Comparison of ENCODE assay signal across 23 cellular contexts in genomic region chr14:31256534-31257243, GRCh38. TPM values are rescaled to one million over a fixed set of nuclear protein-coding genes. Genes with fewer than 3 reads are reported as not detected.
A peak's percentile ranks its signal among the peaks of the same experiment; 100 is the strongest.
DNase-seq lines count a peak whose midpoint lies in the region; ATAC-seq, FAIRE-seq and TF ChIP-seq lines count a peak whose summit lies in the region.
"Had no signal": no experiment of that assay in that cellular context is flagged by ENCODE, and none has a peak within 500 bp of the region (broad histone marks: within the 10 kb centered on the region; RNA-seq: fewer than 3 reads in every experiment).

No MANE protein-coding gene starts in this region.

- no peak overlapping the region for H2AFZ ChIP-seq in OCI-LY3 (ENCODE audit: low read depth, low read length)

- peaks cover 22% of the 10 kb centered on the region for H3K4me1 ChIP-seq in Caco-2
- peaks cover 16% of the 10 kb centered on the region for H3K4me1 ChIP-seq in OCI-LY3 (ENCODE audit: low read length)
- H3K4me1 ChIP-seq in right cardiac atrium (ENCODE audit: control insufficient read depth, insufficient read depth, low read length), result peaks cover under 1% of the 10 kb centered on the region

- no peaks in the 10 kb centered on the region for H3K27me3 Mint-ChIP-seq in Caco-2 (ENCODE audit: insufficient read depth, unreplicated experiment)
- H3K27me3 Mint-ChIP-seq: B cell; CD4-positive, alpha-beta T cell had no signal

- H3K27ac ChIP-seq in OCI-LY3 (ENCODE audit: low read length) (no peak overlapping the region), right cardiac atrium (ENCODE audit: low read length) (no peak overlapping the region)
- H3K27ac ChIP-seq: A549; BLaER1 treated with 17β-estradiol and CSF1 and Interleukin-3, amounts not matched to agents 10 nM and 100 nM; C4-2B had no signal

- no peak overlapping the region for H3K4me3 Mint-ChIP-seq in Caco-2 (ENCODE audit: unreplicated experiment)
- H3K4me3 Mint-ChIP-seq: B cell; CD4-positive, alpha-beta T cell; CD8-positive, alpha-beta T cell had no signal

- H3K9me3 ChIP-seq in Caco-2, result no peaks in the 10 kb centered on the region
- no peaks in the 10 kb centered on the region for H3K9me3 ChIP-seq in OCI-LY3 (ENCODE audit: insufficient read depth, low read length)
- H3K9me3 ChIP-seq in right cardiac atrium (ENCODE audit: control insufficient read depth, low read length), result no peaks in the 10 kb centered on the region

- H3K27ac Mint-ChIP-seq in Caco-2 (ENCODE audit: unreplicated experiment), result peak overlapping the region; percentile 11
- H3K27ac Mint-ChIP-seq: B cell; CD4-positive, alpha-beta T cell; CD8-positive, alpha-beta T cell had no signal

- no peaks in the 10 kb centered on the region for H3K79me2 ChIP-seq in OCI-LY3 (ENCODE audit: low read length)

- no peaks in the 10 kb centered on the region for H3K27me3 ChIP-seq in Caco-2 (replicated peaks; ENCODE audit: control insufficient read depth, insufficient read depth, low read length)
- no peaks in the 10 kb centered on the region for H3K27me3 ChIP-seq in OCI-LY3 (ENCODE audit: low read depth, low read length)
- H3K27me3 ChIP-seq in right cardiac atrium (ENCODE audit: control insufficient read depth, insufficient read depth), result no peaks in the 10 kb centered on the region
- H3K27me3 ChIP-seq: BLaER1 treated with 17β-estradiol and CSF1 and Interleukin-3, amounts not matched to agents 10 nM and 100 nM had no signal

- no peaks in the 10 kb centered on the region for H3K9me3 Mint-ChIP-seq in Caco-2 (ENCODE audit: unreplicated experiment)
- H3K9me3 Mint-ChIP-seq: CD4-positive, alpha-beta T cell; CD8-positive, alpha-beta T cell had no signal

- BruUV-seq in Caco-2 (replicated peaks; lab: Mats Ljungman, UMichigan), result no TSS peak

- POLR2A ChIA-PET in Caco-2 (lab: Charles Lee), result interaction anchor here (1.7 kb wide), 1 partner anchor 27 kb away, joined by 5 read pairs; no protein-coding TSS in a partner anchor

- no peak for DNase-seq in Caco-2
- no peak for DNase-seq in HTR-8/SVneo (ENCODE audit: insufficient read length, low spot score)
- DNase-seq in NCI-H1694 (lab: John Stamatoyannopoulos, UW), result no peak
- DNase-seq in right cardiac atrium, result no peak
- DNase-seq: AML-193; CD4-positive, alpha-beta T cell; CD8-positive, alpha-beta T cell; DMS 273 treated with DMSO at 0.1 percent for 48 hours; DMS153; DMS53; DMS79; DND-41; EL; GDM1 had no signal

- H3K4me3 ChIP-seq in Caco-2 (ENCODE audit: low read depth, low read length) (no peak overlapping the region), OCI-LY3 (ENCODE audit: low read length) (no peak overlapping the region), right cardiac atrium (ENCODE audit: low read length) (no peak overlapping the region)
- H3K4me3 ChIP-seq: A549; BLaER1 treated with 17β-estradiol and CSF1 and Interleukin-3, amounts not matched to agents 10 nM and 100 nM; GM12878 had no signal

- ATAC-seq in right cardiac atrium (no peak), GM18868 (IDR thresholded peaks at IDR 0.05; ENCODE audit: unreplicated experiment) (no peak)
- ATAC-seq: A549; CD8-positive, alpha-beta T cell had no signal

- intact Hi-C loops in Caco-2 (cut with micrococcal nuclease; ENCODE audit: unreplicated experiment), result no loop called here
- intact Hi-C loops in right cardiac atrium (cut with DNase I), result no loop called here

- FAIRE-seq in HTR-8/SVneo (lab: Jason Lieb, UNC), result peak; percentile 4
- FAIRE-seq: A549, GM12878, GM12892, GM18507 had no signal

- H3K36me3 ChIP-seq in Caco-2 (ENCODE audit: control insufficient read depth, insufficient read depth, low read length) (peaks cover 1% of the 10 kb centered on the region), OCI-LY3 (replicated peaks; ENCODE audit: low read depth, low read length) (no peaks in the 10 kb centered on the region)
- H3K36me3 ChIP-seq: BLaER1 treated with 17β-estradiol and CSF1 and Interleukin-3, amounts not matched to agents 10 nM and 100 nM had no signal

- WGBS in right cardiac atrium, result 94% methylated on average over 5 of the region's 5 CpGs

- H3K4me2 ChIP-seq in OCI-LY3 (ENCODE audit: low read length), result peak overlapping the region; percentile 20
- H3K4me2 ChIP-seq: A549 had no signal

- no peaks in the 10 kb centered on the region for H4K20me1 ChIP-seq in OCI-LY3 (ENCODE audit: insufficient read depth, low read length)
- H4K20me1 ChIP-seq: BLaER1 treated with 17β-estradiol and CSF1 and Interleukin-3, amounts not matched to agents 10 nM and 100 nM had no signal

- peaks cover 8% of the 10 kb centered on the region for H3K4me1 Mint-ChIP-seq in Caco-2 (ENCODE audit: low read depth, unreplicated experiment)

- no peaks in the 10 kb centered on the region for H3K36me3 Mint-ChIP-seq in Caco-2 (ENCODE audit: insufficient read depth, unreplicated experiment)
- H3K36me3 Mint-ChIP-seq: CD8-positive, alpha-beta T cell had no signal

- TF ChIP-seq CTCF in Caco-2 (IDR thresholded peaks at IDR 0.05; ENCODE audit: insufficient read depth in 1 of 2, low read depth in 1 of 2, low read length in 1 of 2, severe bottlenecking in 1 of 2, unreplicated experiment in 1 of 2), result no peak
- no peak for TF ChIP-seq CTCF in OCI-LY3 (IDR thresholded peaks at IDR 0.05; ENCODE audit: low read depth, low read length)

- CTCF ChIA-PET in Caco-2 (lab: Charles Lee), result no interaction called here

- no peak overlapping the region for H3K9ac ChIP-seq in OCI-LY3 (ENCODE audit: low read length)
- H3K9ac ChIP-seq: BLaER1 treated with 17β-estradiol and CSF1 and Interleukin-3, amounts not matched to agents 10 nM and 100 nM had no signal

RNA-seq across cellular contexts. Expression of gene HECTD1, which starts 49.1 kb away (rescaled TPM):
- total RNA-seq in Caco-2 (2022), result 146 and 147 TPM in 2 replicates
- 100 to 1,000 TPM; 122 to 159 (median 141) TPM for total RNA-seq in right cardiac atrium
- 67.3 TPM for polyA plus RNA-seq in right cardiac atrium
